In the genomic region with DNA sequence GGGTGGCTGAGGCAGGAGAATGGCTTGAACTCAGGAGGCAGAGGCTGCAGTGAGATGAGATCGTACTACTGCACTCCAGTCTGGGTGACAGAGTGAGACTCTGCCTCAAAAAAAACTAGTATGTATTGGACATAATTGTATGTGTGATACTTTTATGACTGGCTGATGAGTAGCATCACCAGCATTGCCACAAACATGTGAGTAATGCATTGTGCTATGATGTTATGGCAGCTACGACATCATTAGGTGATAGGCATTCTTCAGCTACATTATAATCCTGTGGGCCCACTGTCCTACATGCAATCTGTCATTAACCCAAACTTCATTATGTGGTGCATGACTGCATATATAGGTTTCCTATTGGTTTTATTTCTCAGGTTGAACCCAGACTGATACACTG, we compare ENCODE assay signal across 20 cellular contexts.
"Had no signal": no experiment of that assay in that cellular context is flagged by ENCODE, and none has a peak within 500 bp of the region (broad histone marks: within the 10 kb centered on the region; RNA-seq: fewer than 3 reads in every experiment).

No MANE protein-coding gene starts in this region.

- H3K36me3 ChIP-seq: heart left ventricle had no signal

- H3K4me1 ChIP-seq: psoas muscle had no signal

- H3K9me3 ChIP-seq: heart left ventricle, psoas muscle had no signal

- H3K27ac ChIP-seq: coronary artery, heart left ventricle, psoas muscle, skin epidermis had no signal

- H3K27me3 ChIP-seq: heart left ventricle had no signal

- H3K4me3 ChIP-seq: coronary artery, heart left ventricle, psoas muscle, skin epidermis had no signal

- FAIRE-seq: endothelial cell of umbilical vein, frontal cortex had no signal

- ATAC-seq: heart left ventricle; naive thymus-derived CD4-positive, alpha-beta T cell; psoas muscle; sciatic nerve; stimulated activated naive B cell treated with anti-CD40 and anti-IgM and Interleukin-4, amounts not matched to agents 10 μg/mL and 1 μg/mL and 100 μg/mL, for 72 hours; stimulated activated naive CD8-positive, alpha-beta T cell treated with anti-CD3 and anti-CD28 coated beads, Interleukin-15, amount 100 ng/mL, for 72 hours had no signal

- DNase-seq: effector CD4-positive, alpha-beta T cell; endodermal cell; erythroblast; heart left ventricle; hippocampal formation; mesendoderm; naive thymus-derived CD4-positive, alpha-beta T cell; nephron progenitor cell; psoas muscle; retina; stimulated activated CD4-positive, alpha-beta T cell treated with anti-CD3 and anti-CD28 coated beads, Interleukin-2, amount 100 ng/mL, for 24 hours; stimulated activated CD4-positive, alpha-beta T cell treated with anti-CD3 and anti-CD28 coated beads, Interleukin-4, amount 100 ng/mL, for 4 hours; stimulated activated naive B cell treated with anti-CD40 and anti-IgM and Interleukin-4, amounts not matched to agents 10 μg/mL and 1 μg/mL and 100 μg/mL, for 72 hours; stimulated activated naive CD8-positive, alpha-beta T cell treated with anti-CD3 and anti-CD28 coated beads, Interleukin-15, amount 100 ng/mL, for 72 hours; trophoblast cell had no signal
